In the genomic region with DNA sequence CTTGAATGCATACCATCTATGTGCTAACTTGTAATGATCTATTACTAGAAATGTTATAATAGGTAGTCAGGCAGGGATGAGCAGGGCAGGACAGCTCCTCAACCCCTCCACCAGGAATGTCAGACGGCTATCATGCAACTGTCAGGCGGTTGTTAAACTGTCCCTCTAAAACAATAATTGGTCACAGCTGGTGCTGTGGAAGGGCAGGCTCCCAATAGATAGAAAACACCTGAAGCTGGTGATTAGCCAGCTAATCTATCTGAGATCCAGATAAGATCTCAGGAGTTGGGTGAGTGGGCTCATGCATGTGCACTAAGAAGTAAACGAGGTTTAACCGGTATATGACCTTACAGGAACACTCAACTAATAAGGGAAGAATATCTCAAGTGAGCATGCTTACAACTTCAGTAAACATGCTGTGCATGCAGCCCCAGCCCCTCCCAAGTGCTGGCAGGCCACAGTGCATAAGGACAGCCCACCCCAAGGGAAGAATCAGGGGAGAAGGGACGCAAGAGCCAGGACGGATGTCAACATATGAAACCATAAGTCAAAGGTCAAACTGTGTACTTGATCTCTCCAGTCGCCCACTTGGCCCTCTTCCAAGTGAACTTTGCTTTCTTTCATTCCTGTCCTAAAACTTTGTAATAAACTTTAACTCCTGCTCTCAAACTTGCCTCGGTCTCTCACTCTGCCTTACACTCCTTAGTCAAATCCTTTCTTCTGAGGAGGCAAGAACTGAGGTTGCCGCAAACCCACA, we compare ENCODE assay signal across 31 cellular contexts.
A peak's percentile ranks its signal among the peaks of the same experiment; 100 is the strongest.
DNase-seq lines count a peak whose midpoint lies in the region; ATAC-seq, FAIRE-seq and TF ChIP-seq lines count a peak whose summit lies in the region.
"Had no signal": no experiment of that assay in that cellular context is flagged by ENCODE, and none has a peak within 500 bp of the region (broad histone marks: within the 10 kb centered on the region; RNA-seq: fewer than 3 reads in every experiment).

No MANE protein-coding gene starts in this region.

- H3K27ac ChIP-seq in K562 (ENCODE audit: extremely low read depth, low read depth, low read length) (no peak overlapping the region), liver (ENCODE audit: low read depth in 1 of 2, low read length in 2 of 2) (peak overlapping the region; percentile 38 to 62), transverse colon (peak overlapping the region; percentile 4 to 34 (median 8))
- H3K27ac ChIP-seq: breast epithelium, C4-2B, gastroesophageal sphincter, prostate gland, SJCRH30 had no signal

- TF ChIP-seq RAD21 in K562 (CRISPR knock-in tag; conservative IDR thresholded peaks at IDR 0.05 in 1 of 2, IDR thresholded peaks at IDR 0.05 in 1 of 2) (no peak), liver (IDR thresholded peaks at IDR 0.05) (peak in 1 of 2 donors; percentile 9)

- intact Hi-C loops in K562 (cut with micrococcal nuclease) (no loop called here), transverse colon (cut with DNase I; ENCODE audit: low total_unique reads) (no loop called here)

- no peak overlapping the region for H3K4me2 ChIP-seq in K562 (ENCODE audit: insufficient read depth, low read length)
- H3K4me2 ChIP-seq: GM23338 had no signal

- TF ChIP-seq POLR2A in K562 (conservative IDR thresholded peaks at IDR 0.05) (no peak), transverse colon (IDR thresholded peaks at IDR 0.05) (no peak)

- H3K9ac ChIP-seq in K562 (ENCODE audit: insufficient read depth in 1 of 2, low read depth in 2 of 2, low read length in 2 of 2) = no peak overlapping the region
- no peak overlapping the region for H3K9ac ChIP-seq in liver (ENCODE audit: low read depth in 1 of 2, low read length in 2 of 2)

- H3K9me3 ChIP-seq in K562 (replicated peaks; ENCODE audit: control insufficient read depth, insufficient read depth, low read depth, low read length) (no peaks in the 10 kb centered on the region; the same call in 1 of the 2 replicates), liver (ENCODE audit: control insufficient read depth in 4 of 4, low read length in 3 of 4) (peaks cover 5 to 6% (median 6%) of the 10 kb centered on the region in 4 donors), transverse colon (peaks cover 6 to 7% of the 10 kb centered on the region in 2 donors)
- H3K9me3 ChIP-seq: prostate gland, SJCRH30 had no signal

- ATAC-seq in K562 (no peak), HG03520 (IDR thresholded peaks at IDR 0.05; ENCODE audit: unreplicated experiment) (no peak), GM21423 (IDR thresholded peaks at IDR 0.05; ENCODE audit: unreplicated experiment) (no peak)
- ATAC-seq: gastroesophageal sphincter; GM23338; naive thymus-derived CD8-positive, alpha-beta T cell; stimulated activated effector memory CD8-positive, alpha-beta T cell treated with anti-CD3 and anti-CD28 coated beads, Interleukin-12 subunit alpha, Interleukin-12 subunit beta, amount 100 ng/mL, for 72 hours; T-cell had no signal

- H3K9me1 ChIP-seq in K562 (ENCODE audit: control insufficient read depth, insufficient read depth, low read length) = no peaks in the 10 kb centered on the region

- H3K4me3 ChIP-seq in K562 = no peak overlapping the region
- H3K4me3 ChIP-seq in liver (ENCODE audit: low read depth in 1 of 3, low read length in 3 of 3) = peak overlapping the region in 1 of 3 donors; percentile 16
- H3K4me3 ChIP-seq in transverse colon = no peak overlapping the region
- H3K4me3 ChIP-seq: breast epithelium, gastroesophageal sphincter, GM23338, prostate gland, SJCRH30 had no signal

- in situ Hi-C loops in K562 (cut with MboI) = no loop called here
- in situ Hi-C loops in transverse colon (cut with MboI; ENCODE audit: low pct_ligation_motif_present in 1 of 4, low pct_unique_long_range_greater_than_20kb in 1 of 4, low sequenced_read_pairs in 3 of 4) = no loop called here

- no peaks in the 10 kb centered on the region for H3K27me3 ChIP-seq in K562 (ENCODE audit: control insufficient read depth in 2 of 2, insufficient read depth in 2 of 2, low read length in 2 of 2)
- H3K27me3 ChIP-seq in liver (ENCODE audit: control insufficient read depth in 4 of 4, insufficient read depth in 4 of 4, low read length in 3 of 4) = no peaks in the 10 kb centered on the region
- H3K27me3 ChIP-seq in transverse colon = no peaks in the 10 kb centered on the region
- H3K27me3 ChIP-seq: breast epithelium, gastroesophageal sphincter, SJCRH30 had no signal

- 3% methylated on average over 8 of the region's 9 CpGs for WGBS in K562 (ENCODE audit: insufficient coverage, low coverage, missing lambda C conversion rate)
- WGBS in liver = 26% methylated on average over 9 of the region's 9 CpGs
- WGBS in transverse colon (ENCODE audit: low coverage in 1 of 2), 2 donors = 33 to 41% methylated on average over 6 to 9 of the region's 9 CpGs

- peak; percentile 17 to 62 for DNase-seq in NCI-H524 (lab: John Stamatoyannopoulos, UW)
- DNase-seq in NCI-H524 treated with DMSO at 0.1 percent for 48 hours (lab: John Stamatoyannopoulos, UW) = no peak
- DNase-seq in K562 (ENCODE audit: extremely low read depth in 1 of 4, low spot score in 3 of 4) = no peak
- peak; percentile 68 for DNase-seq in transverse colon
- no peak for DNase-seq in activated naive CD4-positive, alpha-beta T cell (lab: John Stamatoyannopoulos, UW)
- DNase-seq: 8988T; activated CD4-positive, alpha-beta T cell treated with anti-CD3 and anti-CD28 coated beads, Interleukin-2, amount 10 ng/mL, durations not matched to agents 24 days and 14 days; activated CD8-positive, alpha-beta memory T cell treated with anti-CD3 and anti-CD28 coated beads for 24 hours; activated T-cell treated with anti-CD3 and anti-CD28 coated beads for 4 hours; anterior cingulate cortex; COR-L47; GF-D8; midbrain; naive thymus-derived CD8-positive, alpha-beta T cell; NCI-H1105 treated with DMSO at 0.1 percent for 48 hours; NCI-H2029 treated with DMSO at 0.1 percent for 48 hours; NCI-H526 treated with DMSO at 0.1 percent for 48 hours; nucleus accumbens; SJCRH30; stimulated activated CD4-positive, alpha-beta T cell treated with anti-CD3 and anti-CD28 coated beads, Interleukin-15, amount 100 ng/mL, for 24 hours; T-cell; trophoblast cell had no signal

- TF ChIP-seq CTCF in K562 (IDR thresholded peaks at IDR 0.05 in 2 of 3, conservative IDR thresholded peaks at IDR 0.05 in 1 of 3; ENCODE audit: insufficient read depth in 2 of 3, low read depth in 1 of 3, low read length in 3 of 3) (no peak), liver (IDR thresholded peaks at IDR 0.05; ENCODE audit: low read depth, low read length, missing input control) (no peak), transverse colon (IDR thresholded peaks at IDR 0.05) (no peak)

- FAIRE-seq in K562 (lab: Jason Lieb, UNC) = no peak

- CTCF ChIA-PET in K562 (lab: Yijun Ruan, JAX; ENCODE audit: low intra/inter-chr PET ratio) = no interaction called here

- no peaks in the 10 kb centered on the region for H3K79me2 ChIP-seq in K562 (ENCODE audit: control insufficient read depth, insufficient read depth, low read length)

- no peaks in the 10 kb centered on the region for H4K20me1 ChIP-seq in K562 (replicated peaks; ENCODE audit: control insufficient read depth, insufficient read depth, low read length)

- TF ChIP-seq EP300 in K562 (IDR thresholded peaks at IDR 0.05; ENCODE audit: low read length) (no peak), transverse colon (IDR thresholded peaks at IDR 0.05; ENCODE audit: low read depth) (no peak)

- no peak overlapping the region for H2AFZ ChIP-seq in K562 (ENCODE audit: low read depth, low read length)
- H2AFZ ChIP-seq: GM23338 had no signal

- H3K4me1 ChIP-seq in K562 (replicated peaks in 1 of 2; ENCODE audit: control insufficient read depth in 2 of 2, insufficient read depth in 2 of 2, low read length in 2 of 2) (no peaks in the 10 kb centered on the region), liver (ENCODE audit: control insufficient read depth in 4 of 4, insufficient read depth in 4 of 4, low read length in 3 of 4) (peaks cover under 1 to 13% (median 3%) of the 10 kb centered on the region in 4 donors), transverse colon (peaks cover 0 to 16% (median 12%) of the 10 kb centered on the region in 4 donors)
- H3K4me1 ChIP-seq: breast epithelium, prostate gland, SJCRH30 had no signal

- POLR2A ChIA-PET in K562 (lab: Yijun Ruan, JAX) = no interaction called here

- BruUV-seq in K562 (replicated peaks; lab: Mats Ljungman, UMichigan) = no TSS peak

- H3K36me3 ChIP-seq in K562 (ENCODE audit: control insufficient read depth, insufficient read depth, low read length) (no peaks in the 10 kb centered on the region), liver (ENCODE audit: control insufficient read depth in 4 of 4, insufficient read depth in 3 of 4, low read depth in 1 of 4, low read length in 3 of 4) (no peaks in the 10 kb centered on the region), transverse colon (no peaks in the 10 kb centered on the region)
- H3K36me3 ChIP-seq: breast epithelium, gastroesophageal sphincter, prostate gland, SJCRH30 had no signal

TF ChIP-seq in K562, 482 proteins besides CTCF, POLR2A, EP300 and RAD21:
- TF ChIP-seq GTF2E2 (tag; IDR thresholded peaks at IDR 0.05) (no peak), NFIC (IDR thresholded peaks at IDR 0.05) (0 out of 2 replicates have a peak, but pooled peaks have one; percentile 5)

TF ChIP-seq in liver, 16 proteins besides CTCF, POLR2A, EP300 and RAD21 (continues in another document):
- TF ChIP-seq, protein P1, sequence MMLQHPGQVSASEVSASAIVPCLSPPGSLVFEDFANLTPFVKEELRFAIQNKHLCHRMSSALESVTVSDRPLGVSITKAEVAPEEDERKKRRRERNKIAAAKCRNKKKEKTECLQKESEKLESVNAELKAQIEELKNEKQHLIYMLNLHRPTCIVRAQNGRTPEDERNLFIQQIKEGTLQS (IDR thresholded peaks at IDR 0.05) = no peak
- TF ChIP-seq RXRA (IDR thresholded peaks at IDR 0.05) (peak; percentile 82 to 92), SP1 (IDR thresholded peaks at IDR 0.05) (peak; percentile 94), NR2F2 (IDR thresholded peaks at IDR 0.05) (peak; percentile 94)

Comparison
In these comparisons a context has a peak if more than half of its experiments do, and no peak if none do; other contexts are left out.
1. DNase-seq: peak in NCI-H524 (2 of 2) and transverse colon (single experiment); none in NCI-H524 treated with DMSO at 0.1 percent for 48 hours (single experiment), K562 (0 of 4) and activated naive CD4-positive, alpha-beta T cell (0 of 4).